1 cellular context compared by ENCODE assay signal in genomic region chr7:73682745-73683055, GRCh38.
TF ChIP-seq lines count a peak whose summit lies in the region.

No MANE protein-coding gene starts in this region.

TF ChIP-seq in A549, 52 proteins besides CTCF, POLR2A, EP300 and RAD21:
- TF ChIP-seq POLR2AphosphoS2 (conservative IDR thresholded peaks at IDR 0.05; ENCODE audit: low read length), result no peak
- no peak for TF ChIP-seq CHD4 (IDR thresholded peaks at IDR 0.05; ENCODE audit: borderline replicate concordance)
- no peak for TF ChIP-seq PBX3 (IDR thresholded peaks at IDR 0.05)
- no peak for TF ChIP-seq FOSB (CRISPR knock-in tag; IDR thresholded peaks at IDR 0.05)
- TF ChIP-seq HDAC2 (IDR thresholded peaks at IDR 0.05), result no peak
- TF ChIP-seq CBX8 (IDR thresholded peaks at IDR 0.05), result no peak
- no peak for TF ChIP-seq NPAS2 (CRISPR knock-in tag; IDR thresholded peaks at IDR 0.05; ENCODE audit: borderline replicate concordance)
- no peak for TF ChIP-seq ESRRA (IDR thresholded peaks at IDR 0.05; ENCODE audit: borderline replicate concordance, low read length)
- no peak for TF ChIP-seq CHD2 (IDR thresholded peaks at IDR 0.05; ENCODE audit: low read length, partially characterized antibody)
- no peak for TF ChIP-seq TFCP2L1 (CRISPR knock-in tag; IDR thresholded peaks at IDR 0.05)
- no peak for TF ChIP-seq GATA3 (IDR thresholded peaks at IDR 0.05; ENCODE audit: borderline replicate concordance)
- no peak for TF ChIP-seq ZNF302 (CRISPR knock-in tag; IDR thresholded peaks at IDR 0.05)
- TF ChIP-seq EHMT2 (IDR thresholded peaks at IDR 0.05; ENCODE audit: low read depth), result no peak
- TF ChIP-seq HOXB13 (CRISPR knock-in tag; IDR thresholded peaks at IDR 0.05; ENCODE audit: low read depth), result no peak
- TF ChIP-seq, protein P1, sequence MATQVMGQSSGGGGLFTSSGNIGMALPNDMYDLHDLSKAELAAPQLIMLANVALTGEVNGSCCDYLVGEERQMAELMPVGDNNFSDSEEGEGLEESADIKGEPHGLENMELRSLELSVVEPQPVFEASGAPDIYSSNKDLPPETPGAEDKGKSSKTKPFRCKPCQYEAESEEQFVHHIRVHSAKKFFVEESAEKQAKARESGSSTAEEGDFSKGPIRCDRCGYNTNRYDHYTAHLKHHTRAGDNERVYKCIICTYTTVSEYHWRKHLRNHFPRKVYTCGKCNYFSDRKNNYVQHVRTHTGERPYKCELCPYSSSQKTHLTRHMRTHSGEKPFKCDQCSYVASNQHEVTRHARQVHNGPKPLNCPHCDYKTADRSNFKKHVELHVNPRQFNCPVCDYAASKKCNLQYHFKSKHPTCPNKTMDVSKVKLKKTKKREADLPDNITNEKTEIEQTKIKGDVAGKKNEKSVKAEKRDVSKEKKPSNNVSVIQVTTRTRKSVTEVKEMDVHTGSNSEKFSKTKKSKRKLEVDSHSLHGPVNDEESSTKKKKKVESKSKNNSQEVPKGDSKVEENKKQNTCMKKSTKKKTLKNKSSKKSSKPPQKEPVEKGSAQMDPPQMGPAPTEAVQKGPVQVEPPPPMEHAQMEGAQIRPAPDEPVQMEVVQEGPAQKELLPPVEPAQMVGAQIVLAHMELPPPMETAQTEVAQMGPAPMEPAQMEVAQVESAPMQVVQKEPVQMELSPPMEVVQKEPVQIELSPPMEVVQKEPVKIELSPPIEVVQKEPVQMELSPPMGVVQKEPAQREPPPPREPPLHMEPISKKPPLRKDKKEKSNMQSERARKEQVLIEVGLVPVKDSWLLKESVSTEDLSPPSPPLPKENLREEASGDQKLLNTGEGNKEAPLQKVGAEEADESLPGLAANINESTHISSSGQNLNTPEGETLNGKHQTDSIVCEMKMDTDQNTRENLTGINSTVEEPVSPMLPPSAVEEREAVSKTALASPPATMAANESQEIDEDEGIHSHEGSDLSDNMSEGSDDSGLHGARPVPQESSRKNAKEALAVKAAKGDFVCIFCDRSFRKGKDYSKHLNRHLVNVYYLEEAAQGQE (IDR thresholded peaks at IDR 0.05), result no peak
- no peak for TF ChIP-seq JUNB (IDR thresholded peaks at IDR 0.05)
- TF ChIP-seq RARB (CRISPR knock-in tag; IDR thresholded peaks at IDR 0.05), result no peak
- no peak for TF ChIP-seq CEBPB (IDR thresholded peaks at IDR 0.05)
- TF ChIP-seq, protein P2, sequence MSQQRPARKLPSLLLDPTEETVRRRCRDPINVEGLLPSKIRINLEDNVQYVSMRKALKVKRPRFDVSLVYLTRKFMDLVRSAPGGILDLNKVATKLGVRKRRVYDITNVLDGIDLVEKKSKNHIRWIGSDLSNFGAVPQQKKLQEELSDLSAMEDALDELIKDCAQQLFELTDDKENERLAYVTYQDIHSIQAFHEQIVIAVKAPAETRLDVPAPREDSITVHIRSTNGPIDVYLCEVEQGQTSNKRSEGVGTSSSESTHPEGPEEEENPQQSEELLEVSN (IDR thresholded peaks at IDR 0.05; ENCODE audit: borderline replicate concordance, low read depth), result no peak
